Comparison of ENCODE assay signal across 1 cellular context in genomic region chr22:19271856-19272535, GRCh38.
TF ChIP-seq lines count a peak whose summit lies in the region.

No MANE protein-coding gene starts in this region.

TF ChIP-seq in HepG2, 621 proteins besides CTCF, POLR2A, EP300 and RAD21 (continued from another document and continues in another):
- TF ChIP-seq IRF2 (CRISPR knock-in tag; IDR thresholded peaks at IDR 0.05) (peak; percentile 61), MEF2D (CRISPR knock-in tag; IDR thresholded peaks at IDR 0.05) (0 out of 2 replicates have a peak, but pooled peaks have one; percentile 34), ATF3 (CRISPR knock-in tag; IDR thresholded peaks at IDR 0.05) (0 out of 2 replicates have a peak, but pooled peaks have one; percentile 31), JUN (CRISPR knock-in tag; IDR thresholded peaks at IDR 0.05) (peak; percentile 60; the same call in 1 of the 2 replicates), ZNF121 (CRISPR knock-in tag; IDR thresholded peaks at IDR 0.05) (peak; percentile 99), RBM39 (IDR thresholded peaks at IDR 0.05; ENCODE audit: low read depth, low read length, poor library complexity, severe bottlenecking) (no peak), ZMYM3 (CRISPR knock-in tag; IDR thresholded peaks at IDR 0.05) (peak; percentile 91), ZFP36L1 (CRISPR knock-in tag; IDR thresholded peaks at IDR 0.05) (0 out of 2 replicates have a peak, but pooled peaks have one; percentile 41), RXRB (CRISPR knock-in tag; IDR thresholded peaks at IDR 0.05; ENCODE audit: borderline replicate concordance) (peak; percentile 54; the same call in 1 of the 2 replicates), FOSL2 (CRISPR knock-in tag; IDR thresholded peaks at IDR 0.05) (peak; percentile 72), RFX5 (IDR thresholded peaks at IDR 0.05; ENCODE audit: low read depth, low read length) (peak; percentile 82), ZNF567 (CRISPR knock-in tag; IDR thresholded peaks at IDR 0.05; ENCODE audit: borderline replicate concordance) (no peak), SOX5 (CRISPR knock-in tag; IDR thresholded peaks at IDR 0.05; ENCODE audit: borderline replicate concordance) (no peak), ZNF460 (CRISPR knock-in tag; IDR thresholded peaks at IDR 0.05; ENCODE audit: borderline replicate concordance) (no peak), HDAC2 (CRISPR knock-in tag; IDR thresholded peaks at IDR 0.05) (peak; percentile 47; the same call in 1 of the 2 replicates), PCBP1 (IDR thresholded peaks at IDR 0.05; ENCODE audit: borderline replicate concordance, low read depth, low read length) (no peak), GPN1 (CRISPR knock-in tag; IDR thresholded peaks at IDR 0.05; ENCODE audit: borderline replicate concordance) (no peak), ZNF816 (CRISPR knock-in tag; IDR thresholded peaks at IDR 0.05; ENCODE audit: borderline replicate concordance) (no peak), HOMEZ (CRISPR knock-in tag; IDR thresholded peaks at IDR 0.05; ENCODE audit: low read depth) (peak; percentile 59; the same call in 1 of the 2 replicates), KDM6A (CRISPR knock-in tag; IDR thresholded peaks at IDR 0.05; ENCODE audit: low read depth) (0 out of 2 replicates have a peak, but pooled peaks have one; percentile 33), HNF4A (CRISPR knock-in tag; IDR thresholded peaks at IDR 0.05) (peak; percentile 68), YEATS4 (CRISPR knock-in tag; IDR thresholded peaks at IDR 0.05; ENCODE audit: borderline replicate concordance) (peak; percentile 45; the same call in 1 of the 2 replicates), ZNF772 (CRISPR knock-in tag; IDR thresholded peaks at IDR 0.05) (no peak), ZMYM2 (CRISPR knock-in tag; IDR thresholded peaks at IDR 0.05) (no peak; the same call in 1 of the 2 replicates), ZNF44 (CRISPR knock-in tag; IDR thresholded peaks at IDR 0.05) (no peak), ZNF142 (CRISPR knock-in tag; IDR thresholded peaks at IDR 0.05) (no peak), CBX5 (CRISPR knock-in tag; IDR thresholded peaks at IDR 0.05; ENCODE audit: borderline replicate concordance) (no peak), ZBTB20 (CRISPR knock-in tag; IDR thresholded peaks at IDR 0.05; ENCODE audit: borderline replicate concordance, low read depth) (0 out of 2 replicates have a peak, but pooled peaks have one; percentile 51), TEAD3 (CRISPR knock-in tag; optimal IDR thresholded peaks at IDR 0.05; ENCODE audit: borderline replicate concordance) (peak; percentile 96), ASH2L (IDR thresholded peaks at IDR 0.05; ENCODE audit: insufficient read length, low read depth, low read length) (peak; percentile 62), RARA (CRISPR knock-in tag; IDR thresholded peaks at IDR 0.05) (peak; percentile 65), SKI (IDR thresholded peaks at IDR 0.05; ENCODE audit: partially characterized antibody) (peak; percentile 45), ZNF264 (CRISPR knock-in tag; IDR thresholded peaks at IDR 0.05) (0 out of 2 replicates have a peak, but pooled peaks have one; percentile 53)
- TF ChIP-seq, protein P1, sequence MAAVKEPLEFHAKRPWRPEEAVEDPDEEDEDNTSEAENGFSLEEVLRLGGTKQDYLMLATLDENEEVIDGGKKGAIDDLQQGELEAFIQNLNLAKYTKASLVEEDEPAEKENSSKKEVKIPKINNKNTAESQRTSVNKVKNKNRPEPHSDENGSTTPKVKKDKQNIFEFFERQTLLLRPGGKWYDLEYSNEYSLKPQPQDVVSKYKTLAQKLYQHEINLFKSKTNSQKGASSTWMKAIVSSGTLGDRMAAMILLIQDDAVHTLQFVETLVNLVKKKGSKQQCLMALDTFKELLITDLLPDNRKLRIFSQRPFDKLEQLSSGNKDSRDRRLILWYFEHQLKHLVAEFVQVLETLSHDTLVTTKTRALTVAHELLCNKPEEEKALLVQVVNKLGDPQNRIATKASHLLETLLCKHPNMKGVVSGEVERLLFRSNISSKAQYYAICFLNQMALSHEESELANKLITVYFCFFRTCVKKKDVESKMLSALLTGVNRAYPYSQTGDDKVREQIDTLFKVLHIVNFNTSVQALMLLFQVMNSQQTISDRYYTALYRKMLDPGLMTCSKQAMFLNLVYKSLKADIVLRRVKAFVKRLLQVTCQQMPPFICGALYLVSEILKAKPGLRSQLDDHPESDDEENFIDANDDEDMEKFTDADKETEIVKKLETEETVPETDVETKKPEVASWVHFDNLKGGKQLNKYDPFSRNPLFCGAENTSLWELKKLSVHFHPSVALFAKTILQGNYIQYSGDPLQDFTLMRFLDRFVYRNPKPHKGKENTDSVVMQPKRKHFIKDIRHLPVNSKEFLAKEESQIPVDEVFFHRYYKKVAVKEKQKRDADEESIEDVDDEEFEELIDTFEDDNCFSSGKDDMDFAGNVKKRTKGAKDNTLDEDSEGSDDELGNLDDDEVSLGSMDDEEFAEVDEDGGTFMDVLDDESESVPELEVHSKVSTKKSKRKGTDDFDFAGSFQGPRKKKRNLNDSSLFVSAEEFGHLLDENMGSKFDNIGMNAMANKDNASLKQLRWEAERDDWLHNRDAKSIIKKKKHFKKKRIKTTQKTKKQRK (IDR thresholded peaks at IDR 0.05; ENCODE audit: low read length), result no peak
- TF ChIP-seq, protein P2, sequence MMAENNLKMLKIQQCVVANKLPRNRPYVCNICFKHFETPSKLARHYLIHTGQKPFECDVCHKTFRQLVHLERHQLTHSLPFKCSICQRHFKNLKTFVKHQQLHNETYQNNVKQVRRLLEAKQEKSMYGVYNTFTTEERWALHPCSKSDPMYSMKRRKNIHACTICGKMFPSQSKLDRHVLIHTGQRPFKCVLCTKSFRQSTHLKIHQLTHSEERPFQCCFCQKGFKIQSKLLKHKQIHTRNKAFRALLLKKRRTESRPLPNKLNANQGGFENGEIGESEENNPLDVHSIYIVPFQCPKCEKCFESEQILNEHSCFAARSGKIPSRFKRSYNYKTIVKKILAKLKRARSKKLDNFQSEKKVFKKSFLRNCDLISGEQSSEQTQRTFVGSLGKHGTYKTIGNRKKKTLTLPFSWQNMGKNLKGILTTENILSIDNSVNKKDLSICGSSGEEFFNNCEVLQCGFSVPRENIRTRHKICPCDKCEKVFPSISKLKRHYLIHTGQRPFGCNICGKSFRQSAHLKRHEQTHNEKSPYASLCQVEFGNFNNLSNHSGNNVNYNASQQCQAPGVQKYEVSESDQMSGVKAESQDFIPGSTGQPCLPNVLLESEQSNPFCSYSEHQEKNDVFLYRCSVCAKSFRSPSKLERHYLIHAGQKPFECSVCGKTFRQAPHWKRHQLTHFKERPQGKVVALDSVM (CRISPR knock-in tag; IDR thresholded peaks at IDR 0.05), result peak; percentile 99
- TF ChIP-seq, protein P3, sequence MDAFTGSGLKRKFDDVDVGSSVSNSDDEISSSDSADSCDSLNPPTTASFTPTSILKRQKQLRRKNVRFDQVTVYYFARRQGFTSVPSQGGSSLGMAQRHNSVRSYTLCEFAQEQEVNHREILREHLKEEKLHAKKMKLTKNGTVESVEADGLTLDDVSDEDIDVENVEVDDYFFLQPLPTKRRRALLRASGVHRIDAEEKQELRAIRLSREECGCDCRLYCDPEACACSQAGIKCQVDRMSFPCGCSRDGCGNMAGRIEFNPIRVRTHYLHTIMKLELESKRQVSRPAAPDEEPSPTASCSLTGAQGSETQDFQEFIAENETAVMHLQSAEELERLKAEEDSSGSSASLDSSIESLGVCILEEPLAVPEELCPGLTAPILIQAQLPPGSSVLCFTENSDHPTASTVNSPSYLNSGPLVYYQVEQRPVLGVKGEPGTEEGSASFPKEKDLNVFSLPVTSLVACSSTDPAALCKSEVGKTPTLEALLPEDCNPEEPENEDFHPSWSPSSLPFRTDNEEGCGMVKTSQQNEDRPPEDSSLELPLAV (CRISPR knock-in tag; conservative IDR thresholded peaks at IDR 0.05; ENCODE audit: low read depth), result no peak
- TF ChIP-seq, protein P4, sequence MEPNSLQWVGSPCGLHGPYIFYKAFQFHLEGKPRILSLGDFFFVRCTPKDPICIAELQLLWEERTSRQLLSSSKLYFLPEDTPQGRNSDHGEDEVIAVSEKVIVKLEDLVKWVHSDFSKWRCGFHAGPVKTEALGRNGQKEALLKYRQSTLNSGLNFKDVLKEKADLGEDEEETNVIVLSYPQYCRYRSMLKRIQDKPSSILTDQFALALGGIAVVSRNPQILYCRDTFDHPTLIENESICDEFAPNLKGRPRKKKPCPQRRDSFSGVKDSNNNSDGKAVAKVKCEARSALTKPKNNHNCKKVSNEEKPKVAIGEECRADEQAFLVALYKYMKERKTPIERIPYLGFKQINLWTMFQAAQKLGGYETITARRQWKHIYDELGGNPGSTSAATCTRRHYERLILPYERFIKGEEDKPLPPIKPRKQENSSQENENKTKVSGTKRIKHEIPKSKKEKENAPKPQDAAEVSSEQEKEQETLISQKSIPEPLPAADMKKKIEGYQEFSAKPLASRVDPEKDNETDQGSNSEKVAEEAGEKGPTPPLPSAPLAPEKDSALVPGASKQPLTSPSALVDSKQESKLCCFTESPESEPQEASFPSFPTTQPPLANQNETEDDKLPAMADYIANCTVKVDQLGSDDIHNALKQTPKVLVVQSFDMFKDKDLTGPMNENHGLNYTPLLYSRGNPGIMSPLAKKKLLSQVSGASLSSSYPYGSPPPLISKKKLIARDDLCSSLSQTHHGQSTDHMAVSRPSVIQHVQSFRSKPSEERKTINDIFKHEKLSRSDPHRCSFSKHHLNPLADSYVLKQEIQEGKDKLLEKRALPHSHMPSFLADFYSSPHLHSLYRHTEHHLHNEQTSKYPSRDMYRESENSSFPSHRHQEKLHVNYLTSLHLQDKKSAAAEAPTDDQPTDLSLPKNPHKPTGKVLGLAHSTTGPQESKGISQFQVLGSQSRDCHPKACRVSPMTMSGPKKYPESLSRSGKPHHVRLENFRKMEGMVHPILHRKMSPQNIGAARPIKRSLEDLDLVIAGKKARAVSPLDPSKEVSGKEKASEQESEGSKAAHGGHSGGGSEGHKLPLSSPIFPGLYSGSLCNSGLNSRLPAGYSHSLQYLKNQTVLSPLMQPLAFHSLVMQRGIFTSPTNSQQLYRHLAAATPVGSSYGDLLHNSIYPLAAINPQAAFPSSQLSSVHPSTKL (CRISPR knock-in tag; IDR thresholded peaks at IDR 0.05), result peak; percentile 72
- TF ChIP-seq, protein P5, sequence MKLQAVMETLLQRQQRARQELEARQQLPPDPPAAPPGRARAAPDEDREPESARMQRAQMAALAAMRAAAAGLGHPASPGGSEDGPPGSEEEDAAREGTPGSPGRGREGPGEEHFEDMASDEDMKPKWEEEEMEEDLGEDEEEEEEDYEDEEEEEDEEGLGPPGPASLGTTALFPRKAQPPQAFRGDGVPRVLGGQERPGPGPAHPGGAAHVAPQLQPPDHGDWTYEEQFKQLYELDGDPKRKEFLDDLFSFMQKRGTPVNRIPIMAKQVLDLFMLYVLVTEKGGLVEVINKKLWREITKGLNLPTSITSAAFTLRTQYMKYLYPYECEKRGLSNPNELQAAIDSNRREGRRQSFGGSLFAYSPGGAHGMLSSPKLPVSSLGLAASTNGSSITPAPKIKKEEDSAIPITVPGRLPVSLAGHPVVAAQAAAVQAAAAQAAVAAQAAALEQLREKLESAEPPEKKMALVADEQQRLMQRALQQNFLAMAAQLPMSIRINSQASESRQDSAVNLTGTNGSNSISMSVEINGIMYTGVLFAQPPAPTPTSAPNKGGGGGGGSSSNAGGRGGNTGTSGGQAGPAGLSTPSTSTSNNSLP (IDR thresholded peaks at IDR 0.05; ENCODE audit: low read depth, low read length), result no peak; the same call in 1 of the 2 replicates
